ENCODE assay signal across 11 cellular contexts in the genomic region with DNA sequence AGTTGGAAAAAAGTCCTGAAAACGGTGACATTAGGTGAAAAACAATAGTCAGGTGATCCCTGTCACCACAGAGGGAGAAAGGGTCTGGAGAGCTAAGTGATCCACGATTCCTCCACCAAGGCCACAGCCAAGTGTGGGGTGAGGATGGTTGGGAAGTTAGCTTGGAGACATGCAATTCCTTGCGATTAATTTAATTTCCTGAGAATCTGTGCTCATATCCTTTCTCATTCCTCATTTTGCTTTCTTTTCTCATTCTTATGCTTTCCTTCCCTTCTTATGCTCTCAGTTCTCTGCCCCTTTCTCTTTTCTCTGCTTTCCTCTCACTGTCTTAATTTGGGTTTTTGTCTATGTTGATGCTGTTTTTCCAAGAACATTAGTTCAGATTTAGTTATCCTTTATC.
"Had no signal": no experiment of that assay in that cellular context is flagged by ENCODE, and none has a peak within 500 bp of the region (broad histone marks: within the 10 kb centered on the region; RNA-seq: fewer than 3 reads in every experiment).

No MANE protein-coding gene starts in this region.

- H2AFZ ChIP-seq: GM23248, GM23338 had no signal

- H3K4me3 Mint-ChIP-seq: GM23338, H9, HFFc6 had no signal

- H3K9me3 Mint-ChIP-seq: GM23338, H9 had no signal

- H3K4me2 ChIP-seq: GM23338 had no signal

- H3K9ac ChIP-seq: GM23248 had no signal

- H3K4me1 Mint-ChIP-seq: H9 had no signal

- H3K4me1 ChIP-seq: HAP-1 had no signal

- H3K27ac Mint-ChIP-seq: GM23338, H9, HFFc6 had no signal

- DNase-seq: GM23248, GOT3, H7, H9, HCEC 1CT, HFFc6 had no signal

- H3K27ac ChIP-seq: GM23248 had no signal

- H3K4me3 ChIP-seq: GM23248, GM23338, HAP-1 had no signal

- H3K36me3 ChIP-seq: HAP-1 had no signal

- H3K9me3 ChIP-seq: HAP-1 had no signal

- ATAC-seq: GM23338, HCT116 had no signal

- FAIRE-seq: H1, H54 had no signal
